8 cellular contexts compared by ENCODE assay signal in the genomic region with DNA sequence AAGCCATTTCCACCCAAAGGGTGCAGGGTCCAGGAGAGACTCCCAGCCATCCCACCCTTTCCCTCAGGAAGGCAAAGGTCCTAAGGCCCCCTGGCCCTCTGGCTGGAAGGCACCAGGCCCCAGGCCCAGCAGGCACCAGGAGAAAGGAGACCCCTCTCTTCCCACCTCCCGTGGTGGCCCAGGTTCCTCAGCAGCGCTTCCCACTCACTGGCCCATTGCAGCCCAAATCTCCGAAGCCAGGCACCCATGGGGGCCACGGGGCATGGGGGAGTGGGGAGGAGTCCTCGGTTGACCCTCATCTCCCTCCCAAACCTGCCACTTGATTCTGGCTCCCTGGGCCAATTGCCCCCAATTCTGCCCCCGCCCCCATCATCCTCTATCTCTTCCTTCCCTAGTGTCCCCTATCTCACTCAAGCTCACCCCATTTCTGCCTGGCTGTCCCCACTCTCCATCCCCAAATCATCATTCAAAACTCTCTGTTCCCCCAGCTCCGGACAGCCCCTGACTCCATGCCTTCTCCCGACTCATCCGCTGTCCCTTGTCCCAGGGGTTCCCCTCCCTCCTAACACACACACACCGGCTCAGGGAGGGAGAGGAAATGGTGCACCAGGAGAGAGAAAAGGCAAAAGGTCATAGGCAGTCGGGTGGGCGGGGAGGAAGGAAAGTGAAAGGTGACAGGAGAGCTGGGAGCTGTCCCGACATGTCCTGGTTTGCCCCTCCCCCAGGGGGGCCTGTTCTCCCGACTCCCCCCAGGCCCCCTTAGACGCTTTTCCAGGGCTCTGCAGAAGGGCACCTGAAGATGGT. TPM values are rescaled to one million over a fixed set of nuclear protein-coding genes. Genes with fewer than 3 reads are reported as not detected.
DNase-seq lines count a peak whose midpoint lies in the region; ATAC-seq and TF ChIP-seq lines count a peak whose summit lies in the region.

No MANE protein-coding gene starts in this region.

- TF ChIP-seq CTCF in thoracic aorta (IDR thresholded peaks at IDR 0.05): no peak

- H3K4me1 Mint-ChIP-seq in T-helper 2 cell treated with Interferon-gamma antibody and Interleukin-4, amounts not matched to agents 5 μg/mL and 100 μg/mL, for 36 hours (ENCODE audit: low read depth): peaks cover 59% of the 10 kb centered on the region
- peaks cover 58% of the 10 kb centered on the region for H3K4me1 Mint-ChIP-seq in activated naive CD8-positive, alpha-beta T cell treated with anti-CD3 and anti-CD28 coated beads for 36 hours

- no peaks in the 10 kb centered on the region for H3K9me3 Mint-ChIP-seq in T-helper 2 cell treated with Interferon-gamma antibody and Interleukin-4, amounts not matched to agents 5 μg/mL and 100 μg/mL, for 36 hours
- no peaks in the 10 kb centered on the region for H3K9me3 Mint-ChIP-seq in activated naive CD8-positive, alpha-beta T cell treated with anti-CD3 and anti-CD28 coated beads for 36 hours

- peaks cover 55% of the 10 kb centered on the region for H3K36me3 Mint-ChIP-seq in T-helper 2 cell treated with Interferon-gamma antibody and Interleukin-4, amounts not matched to agents 5 μg/mL and 100 μg/mL, for 36 hours (ENCODE audit: low read depth)
- peaks cover 49% of the 10 kb centered on the region for H3K36me3 Mint-ChIP-seq in activated naive CD8-positive, alpha-beta T cell treated with anti-CD3 and anti-CD28 coated beads for 36 hours

- H3K4me1 ChIP-seq in thoracic aorta (ENCODE audit: control insufficient read depth in 1 of 2, low read depth in 2 of 2): peaks cover 6 to 16% of the 10 kb centered on the region in 2 donors

- peak overlapping the region; percentile 70 for H3K4me3 ChIP-seq in thoracic aorta

- no peaks in the 10 kb centered on the region for H3K36me3 ChIP-seq in thoracic aorta

- no peak for DNase-seq in T-helper 2 cell treated with Interferon-gamma antibody and Interleukin-4, amounts not matched to agents 5 μg/mL and 100 μg/mL, for 36 hours (ENCODE audit: low spot score)
- DNase-seq in T-helper 2 cell (no peak), left kidney (ENCODE audit: low read depth, low spot score) (peak; percentile 57), thoracic aorta (ENCODE audit: low spot score) (no peak), NCI-H345 treated with DMSO at 0.1 percent for 48 hours (lab: John Stamatoyannopoulos, UW; ENCODE audit: unreplicated experiment) (no peak), activated gamma-delta T cell treated with Interleukin-2 at 50 U/mL for 16 hours (no peak), COLO668 (lab: John Stamatoyannopoulos, UW; ENCODE audit: unreplicated experiment) (no peak)
- peak; percentile 44 for DNase-seq in activated naive CD8-positive, alpha-beta T cell treated with anti-CD3 and anti-CD28 coated beads for 36 hours

- H3K27me3 Mint-ChIP-seq in T-helper 2 cell treated with Interferon-gamma antibody and Interleukin-4, amounts not matched to agents 5 μg/mL and 100 μg/mL, for 36 hours (ENCODE audit: low read depth): no peaks in the 10 kb centered on the region
- peaks cover 11% of the 10 kb centered on the region for H3K27me3 Mint-ChIP-seq in activated naive CD8-positive, alpha-beta T cell treated with anti-CD3 and anti-CD28 coated beads for 36 hours

- peak overlapping the region; percentile 98 for H3K4me3 Mint-ChIP-seq in T-helper 2 cell treated with Interferon-gamma antibody and Interleukin-4, amounts not matched to agents 5 μg/mL and 100 μg/mL, for 36 hours
- H3K4me3 Mint-ChIP-seq in activated naive CD8-positive, alpha-beta T cell treated with anti-CD3 and anti-CD28 coated beads for 36 hours: peak overlapping the region; percentile 100

- H3K27ac ChIP-seq in thoracic aorta: no peak overlapping the region

- no peaks in the 10 kb centered on the region for H3K9me3 ChIP-seq in thoracic aorta

- H3K27me3 ChIP-seq in thoracic aorta (replicated peaks; ENCODE audit: insufficient read depth): peaks cover 8% of the 10 kb centered on the region

- peak overlapping the region; percentile 95 for H3K27ac Mint-ChIP-seq in T-helper 2 cell treated with Interferon-gamma antibody and Interleukin-4, amounts not matched to agents 5 μg/mL and 100 μg/mL, for 36 hours
- peak overlapping the region; percentile 99 for H3K27ac Mint-ChIP-seq in activated naive CD8-positive, alpha-beta T cell treated with anti-CD3 and anti-CD28 coated beads for 36 hours

- ATAC-seq in thoracic aorta (ENCODE audit: insufficient number of reproducible peaks, low FRiP score, low read depth): no peak

RNA-seq across cellular contexts. Expression of a gene that starts 1.2 kb away (rescaled TPM):
- 100 to 1,000 TPM; 282 to 288 TPM for total RNA-seq in activated naive CD8-positive, alpha-beta T cell treated with anti-CD3 and anti-CD28 coated beads for 36 hours
- total RNA-seq in thoracic aorta: 10 to 100 TPM in 1 of 2 donors, 1 to 10 TPM in 1; 1.4 to 11.3 TPM

RNA-seq across cellular contexts. Expression of a gene that starts 21.3 kb away (rescaled TPM):
- total RNA-seq in activated naive CD8-positive, alpha-beta T cell treated with anti-CD3 and anti-CD28 coated beads for 36 hours: 10 to 100 TPM; 47.9 to 50.7 TPM
- 10 to 100 TPM in 1 of 2 donors, 1 to 10 TPM in 1; 3.5 to 27.1 TPM for total RNA-seq in thoracic aorta

RNA-seq across cellular contexts. Expression of a gene that starts 43.9 kb away (rescaled TPM):
- total RNA-seq in activated naive CD8-positive, alpha-beta T cell treated with anti-CD3 and anti-CD28 coated beads for 36 hours: 1 to 10 TPM; 2.8 to 3.5 TPM
- 10 to 100 TPM in 1 of 2 donors, 1 to 10 TPM in 1; 7.5 to 22.6 TPM for total RNA-seq in thoracic aorta

Comparison
In these comparisons a context has a peak if more than half of its experiments do, and no peak if none do; other contexts are left out.
1. DNase-seq: peak in activated naive CD8-positive, alpha-beta T cell treated with anti-CD3 and anti-CD28 coated beads for 36 hours (single experiment) and left kidney (single experiment); none in T-helper 2 cell treated with Interferon-gamma antibody and Interleukin-4, amounts not matched to agents 5 μg/mL and 100 μg/mL, for 36 hours (single experiment), T-helper 2 cell (0 of 5), thoracic aorta (single experiment), NCI-H345 treated with DMSO at 0.1 percent for 48 hours (single experiment), activated gamma-delta T cell treated with Interleukin-2 at 50 U/mL for 16 hours (single experiment) and COLO668 (single experiment).
2. RNA of a gene that starts 1.2 kb away (total RNA-seq): 282 to 288 TPM in activated naive CD8-positive, alpha-beta T cell treated with anti-CD3 and anti-CD28 coated beads for 36 hours; 1.4 to 11.3 TPM in thoracic aorta; every median in the first group is over 10 times any median in the second.